ENCODE assay signal across 20 cellular contexts in genomic region chr16:10610499-10611184, GRCh38. TPM values are rescaled to one million over a fixed set of nuclear protein-coding genes. Genes with fewer than 3 reads are reported as not detected.
A peak's percentile ranks its signal among the peaks of the same experiment; 100 is the strongest.
DNase-seq lines count a peak whose midpoint lies in the region; ATAC-seq and TF ChIP-seq lines count a peak whose summit lies in the region.
"Had no signal": no experiment of that assay in that cellular context is flagged by ENCODE, and none has a peak within 500 bp of the region (broad histone marks: within the 10 kb centered on the region; RNA-seq: fewer than 3 reads in every experiment).

No MANE protein-coding gene starts in this region.

- no TSS peak for BruUV-seq in Caco-2 (replicated peaks; lab: Mats Ljungman, UMichigan)

- POLR2A ChIA-PET in Caco-2 (lab: Charles Lee), result interaction anchor here (0.6 to 1.3 kb wide), 3 partner anchors 11 to 687 kb away, joined by 3 to 4 read pairs (median 3); no protein-coding TSS in a partner anchor

- DNase-seq in Caco-2 (peak; percentile 58 to 67), esophagus squamous epithelium (lab: John Stamatoyannopoulos, UW) (no peak), mucosa of descending colon (peak in 1 of 3 donors; percentile 56), ascending aorta (ENCODE audit: low spot score in 2 of 2) (no peak), KG1 (lab: John Stamatoyannopoulos, UW) (no peak)
- no peak for DNase-seq in stimulated activated CD4-positive, alpha-beta T cell treated with anti-CD3 and anti-CD28 coated beads, Interleukin-4, amount 100 ng/mL, for 4 hours
- DNase-seq: ACHN, C1 segment of cervical spinal cord, DMS79 treated with DMSO at 0.1 percent for 48 hours, NCI-H1105 treated with DMSO at 0.1 percent for 48 hours, NCI-H2029 treated with DMSO at 0.1 percent for 48 hours, NCI-H2171 treated with DMSO at 0.1 percent for 48 hours, NCI-H526, SIG-M5, SK-N-SH had no signal

- H3K4me1 ChIP-seq in BLaER1 (peaks cover 52% of the 10 kb centered on the region), Caco-2 (peaks cover 26% of the 10 kb centered on the region), esophagus squamous epithelium (peaks cover 0 to 28% (median 6%) of the 10 kb centered on the region in 3 donors), mucosa of descending colon (ENCODE audit: low read depth) (peaks cover 5% of the 10 kb centered on the region), ascending aorta (no peaks in the 10 kb centered on the region)

- H3K27me3 Mint-ChIP-seq in Caco-2 (ENCODE audit: insufficient read depth, unreplicated experiment), result no peaks in the 10 kb centered on the region

- H3K4me2 ChIP-seq in BLaER1, result peak overlapping the region; percentile 63
- H3K4me2 ChIP-seq: SK-N-SH had no signal

- TF ChIP-seq POLR2A in esophagus squamous epithelium (IDR thresholded peaks at IDR 0.05), result no peak

- H3K27me3 ChIP-seq in BLaER1 (no peaks in the 10 kb centered on the region), Caco-2 (replicated peaks; ENCODE audit: control insufficient read depth, insufficient read depth, low read length) (no peaks in the 10 kb centered on the region), esophagus squamous epithelium (no peaks in the 10 kb centered on the region), ascending aorta (no peaks in the 10 kb centered on the region)

- WGBS in esophagus squamous epithelium, 2 donors, result 63 to 72% methylated on average over 13 of the region's 13 CpGs

- no peak overlapping the region for H3K9ac ChIP-seq in BLaER1
- H3K9ac ChIP-seq: SK-N-SH had no signal

- no peaks in the 10 kb centered on the region for H4K20me1 ChIP-seq in BLaER1

- ATAC-seq in mucosa of descending colon (peak; percentile 80), GM18870 (IDR thresholded peaks at IDR 0.05; ENCODE audit: unreplicated experiment) (no peak)
- ATAC-seq: GM12878, Panc1 had no signal

- H3K27ac Mint-ChIP-seq in Caco-2 (ENCODE audit: unreplicated experiment), result peak overlapping the region; percentile 43

- no peak overlapping the region for H3K27ac ChIP-seq in BLaER1
- H3K27ac ChIP-seq in esophagus squamous epithelium, result peak overlapping the region in 3 of 4 donors; percentile 14 to 20 (median 19)
- no peak overlapping the region for H3K27ac ChIP-seq in ascending aorta
- H3K27ac ChIP-seq: HL-60 had no signal

- no peaks in the 10 kb centered on the region for H3K36me3 ChIP-seq in BLaER1
- no peaks in the 10 kb centered on the region for H3K36me3 ChIP-seq in Caco-2 (ENCODE audit: control insufficient read depth, insufficient read depth, low read length)
- no peaks in the 10 kb centered on the region for H3K36me3 ChIP-seq in esophagus squamous epithelium
- H3K36me3 ChIP-seq in mucosa of descending colon (ENCODE audit: low read depth), result no peaks in the 10 kb centered on the region
- no peaks in the 10 kb centered on the region for H3K36me3 ChIP-seq in ascending aorta

- no peaks in the 10 kb centered on the region for H3K9me3 Mint-ChIP-seq in Caco-2 (ENCODE audit: unreplicated experiment)

- H3K4me3 Mint-ChIP-seq in Caco-2 (ENCODE audit: unreplicated experiment), result peak overlapping the region; percentile 49

- intact Hi-C loops in Caco-2 (cut with micrococcal nuclease; ENCODE audit: unreplicated experiment) (loop anchor here (1.0 kb wide), 1 partner anchor 9 kb away; no protein-coding TSS in a partner anchor), esophagus squamous epithelium (cut with DNase I) (no loop called here), mucosa of descending colon (cut with DNase I, micrococcal nuclease) (no loop called here), ascending aorta (cut with DNase I) (no loop called here)

- CTCF ChIA-PET in Caco-2 (lab: Charles Lee), result interaction anchor here (0.6 to 0.8 kb wide), 2 partner anchors 30 to 196 kb away, joined by 3 read pairs; partner anchors contain the start of gene EMP2

- TF ChIP-seq CTCF in Caco-2 (IDR thresholded peaks at IDR 0.05; ENCODE audit: insufficient read depth in 1 of 2, low read depth in 1 of 2, low read length in 1 of 2, severe bottlenecking in 1 of 2, unreplicated experiment in 1 of 2) (no peak), esophagus squamous epithelium (IDR thresholded peaks at IDR 0.05) (no peak), mucosa of descending colon (IDR thresholded peaks at IDR 0.05) (no peak), ascending aorta (IDR thresholded peaks at IDR 0.05) (no peak)

- H3K4me1 Mint-ChIP-seq in Caco-2 (ENCODE audit: low read depth, unreplicated experiment), result peaks cover 27% of the 10 kb centered on the region

- H3K4me3 ChIP-seq in BLaER1, result no peak overlapping the region
- no peak overlapping the region for H3K4me3 ChIP-seq in Caco-2 (ENCODE audit: low read depth, low read length)
- no peak overlapping the region for H3K4me3 ChIP-seq in esophagus squamous epithelium
- H3K4me3 ChIP-seq in mucosa of descending colon, result no peak overlapping the region
- no peak overlapping the region for H3K4me3 ChIP-seq in ascending aorta
- H3K4me3 ChIP-seq: GM12878 had no signal

- H3K9me3 ChIP-seq in BLaER1, result no peaks in the 10 kb centered on the region
- no peaks in the 10 kb centered on the region for H3K9me3 ChIP-seq in Caco-2
- no peaks in the 10 kb centered on the region for H3K9me3 ChIP-seq in esophagus squamous epithelium
- H3K9me3 ChIP-seq in mucosa of descending colon, result no peaks in the 10 kb centered on the region
- no peaks in the 10 kb centered on the region for H3K9me3 ChIP-seq in ascending aorta
- H3K9me3 ChIP-seq: SK-N-SH had no signal

- no peaks in the 10 kb centered on the region for H3K36me3 Mint-ChIP-seq in Caco-2 (ENCODE audit: insufficient read depth, unreplicated experiment)

RNA-seq across cellular contexts. Expression of gene EMP2, which starts 30.2 kb away (rescaled TPM):
- total RNA-seq in Caco-2 (2022) (187 and 198 TPM in 2 replicates), esophagus squamous epithelium (100 to 1,000 TPM; 108 to 121 (median 109) TPM), mucosa of descending colon (10 to 100 TPM; 73.0 to 92.9 (median 84.3) TPM), ascending aorta (49.2 TPM)

Comparison
In these comparisons a context has a peak if more than half of its experiments do, and no peak if none do; other contexts are left out.
1. H3K27ac ChIP-seq: peak in esophagus squamous epithelium (3 of 4); none in BLaER1 (single experiment) and ascending aorta (0 of 2).
2. DNase-seq: peak in Caco-2 (2 of 2); none in esophagus squamous epithelium (single experiment), stimulated activated CD4-positive, alpha-beta T cell treated with anti-CD3 and anti-CD28 coated beads, Interleukin-4, amount 100 ng/mL, for 4 hours (0 of 2), ascending aorta (0 of 2) and KG1 (single experiment).